Comparison of ENCODE assay signal across 23 cellular contexts in genomic region chr15:31239409-31239808, GRCh38.
A peak's percentile ranks its signal among the peaks of the same experiment; 100 is the strongest.
DNase-seq lines count a peak whose midpoint lies in the region; ATAC-seq and TF ChIP-seq lines count a peak whose summit lies in the region.
"Had no signal": no experiment of that assay in that cellular context is flagged by ENCODE, and none has a peak within 500 bp of the region (broad histone marks: within the 10 kb centered on the region; RNA-seq: fewer than 3 reads in every experiment).

No MANE protein-coding gene starts in this region.

- peak overlapping the region; percentile 57 for H3K4me2 ChIP-seq in BLaER1

- H3K4me3 ChIP-seq in BLaER1 (no peak overlapping the region), neutrophil (ENCODE audit: low read depth in 1 of 2, low read length in 1 of 2) (no peak overlapping the region)
- H3K4me3 ChIP-seq in CD4-positive, CD25-positive, alpha-beta regulatory T cell (ENCODE audit: low read depth, low read length): no peak overlapping the region
- H3K4me3 ChIP-seq: dorsolateral prefrontal cortex had no signal

- peak overlapping the region in 1 of 4 donors; percentile 60 for H3K4me3 Mint-ChIP-seq in CD4-positive, CD25-positive, alpha-beta regulatory T cell
- no peak overlapping the region for H3K4me3 Mint-ChIP-seq in activated B cell treated with CpG ODN at 0.5 μM for 24 hours
- H3K4me3 Mint-ChIP-seq: activated CD4-positive, alpha-beta memory T cell treated with anti-CD3 and anti-CD28 coated beads for 36 hours; CD8-positive, alpha-beta memory T cell; nephron; stimulated activated effector memory CD8-positive, alpha-beta T cell treated with anti-CD3 and anti-CD28 coated beads, Interleukin-12 subunit alpha, Interleukin-12 subunit beta, amount 100 ng/mL, for 72 hours had no signal

- POLR2A ChIA-PET in activated B cell treated with CpG ODN at 0.5 μM for 24 hours (lab: Charles Lee): interaction anchor here (1.4 to 7.5 kb wide), 3 partner anchors 9 to 26 kb away, joined by 6 to 58 read pairs (median 8); no protein-coding TSS in a partner anchor

- CTCF ChIA-PET in activated B cell treated with CpG ODN at 0.5 μM for 24 hours (lab: Charles Lee): no interaction called here

- H3K36me3 Mint-ChIP-seq in CD4-positive, CD25-positive, alpha-beta regulatory T cell: no peaks in the 10 kb centered on the region
- H3K36me3 Mint-ChIP-seq in activated B cell treated with CpG ODN at 0.5 μM for 24 hours (ENCODE audit: low read depth): no peaks in the 10 kb centered on the region
- H3K36me3 Mint-ChIP-seq: activated CD4-positive, alpha-beta memory T cell treated with anti-CD3 and anti-CD28 coated beads for 36 hours; stimulated activated effector memory CD8-positive, alpha-beta T cell treated with anti-CD3 and anti-CD28 coated beads, Interleukin-12 subunit alpha, Interleukin-12 subunit beta, amount 100 ng/mL, for 72 hours had no signal

- peak overlapping the region; percentile 86 to 96 (median 96) for H3K27ac Mint-ChIP-seq in CD4-positive, CD25-positive, alpha-beta regulatory T cell
- H3K27ac Mint-ChIP-seq in activated B cell treated with CpG ODN at 0.5 μM for 24 hours: peak overlapping the region; percentile 77
- H3K27ac Mint-ChIP-seq: stimulated activated effector memory CD8-positive, alpha-beta T cell treated with anti-CD3 and anti-CD28 coated beads, Interleukin-12 subunit alpha, Interleukin-12 subunit beta, amount 100 ng/mL, for 72 hours had no signal

- ATAC-seq in CD4-positive, CD25-positive, alpha-beta regulatory T cell (ENCODE audit: low read depth in 2 of 2): no peak
- ATAC-seq in activated B cell treated with CpG ODN at 0.5 μM for 24 hours (ENCODE audit: low read depth): no peak
- ATAC-seq: stimulated activated effector memory CD8-positive, alpha-beta T cell treated with anti-CD3 and anti-CD28 coated beads, Interleukin-12 subunit alpha, Interleukin-12 subunit beta, amount 100 ng/mL, for 72 hours had no signal

- H3K9me3 Mint-ChIP-seq in CD4-positive, CD25-positive, alpha-beta regulatory T cell: no peaks in the 10 kb centered on the region
- no peaks in the 10 kb centered on the region for H3K9me3 Mint-ChIP-seq in activated B cell treated with CpG ODN at 0.5 μM for 24 hours
- H3K9me3 Mint-ChIP-seq: activated CD4-positive, alpha-beta memory T cell treated with anti-CD3 and anti-CD28 coated beads for 36 hours; CD8-positive, alpha-beta memory T cell; nephron; stimulated activated effector memory CD8-positive, alpha-beta T cell treated with anti-CD3 and anti-CD28 coated beads, Interleukin-12 subunit alpha, Interleukin-12 subunit beta, amount 100 ng/mL, for 72 hours had no signal

- TF ChIP-seq CTCF in activated B cell treated with CpG ODN at 0.5 μM for 24 hours (IDR thresholded peaks at IDR 0.05): no peak
- no peak for TF ChIP-seq CTCF in neutrophil (IDR thresholded peaks at IDR 0.05)
- TF ChIP-seq CTCF in GM20000 (IDR thresholded peaks at IDR 0.05; ENCODE audit: extremely low read depth, missing control alignments): no peak

- no peaks in the 10 kb centered on the region for H4K20me1 ChIP-seq in BLaER1

- intact Hi-C loops in activated B cell treated with CpG ODN at 0.5 μM for 24 hours (cut with micrococcal nuclease): no loop called here

- no peaks in the 10 kb centered on the region for H3K27me3 ChIP-seq in BLaER1
- no peaks in the 10 kb centered on the region for H3K27me3 ChIP-seq in CD4-positive, CD25-positive, alpha-beta regulatory T cell (ENCODE audit: control insufficient read depth, insufficient read depth, low read length)
- no peaks in the 10 kb centered on the region for H3K27me3 ChIP-seq in neutrophil
- H3K27me3 ChIP-seq: dorsolateral prefrontal cortex had no signal

- H3K36me3 ChIP-seq in BLaER1 (no peaks in the 10 kb centered on the region), neutrophil (no peaks in the 10 kb centered on the region)
- no peaks in the 10 kb centered on the region for H3K36me3 ChIP-seq in CD4-positive, CD25-positive, alpha-beta regulatory T cell (ENCODE audit: control insufficient read depth, insufficient read depth, low read length)

- peaks cover 20 to 32% (median 30%) of the 10 kb centered on the region in 4 donors for H3K4me1 Mint-ChIP-seq in CD4-positive, CD25-positive, alpha-beta regulatory T cell
- H3K4me1 Mint-ChIP-seq in activated B cell treated with CpG ODN at 0.5 μM for 24 hours: peaks cover 43% of the 10 kb centered on the region

- H3K9me3 ChIP-seq in BLaER1: peaks cover 13% of the 10 kb centered on the region; the same call in 1 of the 2 replicates
- H3K9me3 ChIP-seq in CD4-positive, CD25-positive, alpha-beta regulatory T cell (ENCODE audit: control insufficient read depth in 2 of 2, low read length in 2 of 2): no peaks in the 10 kb centered on the region
- no peaks in the 10 kb centered on the region for H3K9me3 ChIP-seq in neutrophil

- peaks cover 4% of the 10 kb centered on the region for H3K27me3 Mint-ChIP-seq in CD4-positive, CD25-positive, alpha-beta regulatory T cell
- no peaks in the 10 kb centered on the region for H3K27me3 Mint-ChIP-seq in activated B cell treated with CpG ODN at 0.5 μM for 24 hours
- H3K27me3 Mint-ChIP-seq: activated CD4-positive, alpha-beta memory T cell treated with anti-CD3 and anti-CD28 coated beads for 36 hours had no signal

- no peak overlapping the region for H3K9ac ChIP-seq in BLaER1

- H3K27ac ChIP-seq in BLaER1 (no peak overlapping the region), neutrophil (peak overlapping the region; percentile 75)
- H3K27ac ChIP-seq in CD4-positive, CD25-positive, alpha-beta regulatory T cell (ENCODE audit: insufficient read depth, low read length, poor library complexity, severe bottlenecking): peak overlapping the region; percentile 55

- no peak for DNase-seq in CD4-positive, CD25-positive, alpha-beta regulatory T cell
- DNase-seq in activated B cell treated with CpG ODN at 0.5 μM for 24 hours (no peak), GM20000 (ENCODE audit: low spot score) (no peak), NCI-H1105 treated with DMSO at 0.1 percent for 48 hours (lab: John Stamatoyannopoulos, UW) (no peak), NCI-H345 (lab: John Stamatoyannopoulos, UW) (no peak)
- DNase-seq: activated CD4-positive, alpha-beta memory T cell treated with anti-CD3 and anti-CD28 coated beads for 36 hours; activated CD4-positive, alpha-beta T cell treated with anti-CD3 and anti-CD28 coated beads for 1 hour; activated CD8-positive, alpha-beta memory T cell treated with anti-CD3 and anti-CD28 coated beads, Interleukin-2, amount 50 U/mL, for 48 hours; activated effector memory CD4-positive, alpha-beta T cell treated with Interleukin-2 at 50 U/mL for 16 hours; caudate nucleus; CD8-positive, alpha-beta memory T cell; GOT3; IMR-90; kidney glomerular epithelial cell; NCI-H446; NCI-H82; T-helper 2 cell; trophoblast cell had no signal

- H3K4me1 ChIP-seq in BLaER1 (peaks cover 53% of the 10 kb centered on the region), neutrophil (ENCODE audit: control insufficient read depth in 1 of 2, insufficient read depth in 1 of 2, low read depth in 1 of 2, low read length in 1 of 2) (peaks cover 13 to 18% of the 10 kb centered on the region in 2 experiments)
- H3K4me1 ChIP-seq in CD4-positive, CD25-positive, alpha-beta regulatory T cell (ENCODE audit: control insufficient read depth, insufficient read depth, low read length, poor library complexity, severe bottlenecking): peaks cover 25% of the 10 kb centered on the region
